ENCODE assay signal across 34 cellular contexts in the genomic region with DNA sequence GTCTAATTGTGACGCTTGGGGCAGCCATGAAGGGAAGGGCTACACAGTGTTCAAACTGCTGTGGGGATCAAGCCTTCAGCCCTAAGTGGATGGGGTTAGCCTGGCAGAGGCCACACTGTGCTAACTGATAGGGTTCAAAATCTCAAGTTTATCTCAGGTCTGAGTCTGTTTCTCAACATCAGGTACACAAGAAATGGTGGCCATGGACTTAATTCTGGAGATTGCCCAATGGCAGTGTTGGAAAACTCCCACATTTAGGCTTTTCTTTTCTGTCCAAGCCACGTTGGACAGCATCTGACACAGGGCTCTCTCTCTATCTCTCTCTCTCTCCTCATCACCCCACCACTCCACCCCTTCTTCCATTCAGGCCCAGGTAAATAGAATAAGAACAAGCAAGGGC. TPM values are rescaled to one million over a fixed set of nuclear protein-coding genes. Genes with fewer than 3 reads are reported as not detected.
"Had no signal": no experiment of that assay in that cellular context is flagged by ENCODE, and none has a peak within 500 bp of the region (broad histone marks: within the 10 kb centered on the region; RNA-seq: fewer than 3 reads in every experiment).

No MANE protein-coding gene starts in this region.

- H3K4me1 Mint-ChIP-seq: natural killer cell; stimulated activated memory B cell treated with anti-CD40 and anti-IgM and Interleukin-4, amounts not matched to agents 10 μg/mL and 1 μg/mL and 100 μg/mL, for 72 hours; stimulated activated naive CD8-positive, alpha-beta T cell treated with anti-CD3 and anti-CD28 coated beads, Interleukin-15, amount 100 ng/mL, for 72 hours had no signal

- H3K4me1 ChIP-seq: neural progenitor cell, parathyroid adenoma, psoas muscle, suprapubic skin, testis, tibial artery, vagina had no signal

- FAIRE-seq: urothelium cell line had no signal

- H3K9me3 Mint-ChIP-seq: natural killer cell; neural progenitor cell; stimulated activated memory B cell treated with anti-CD40 and anti-IgM and Interleukin-4, amounts not matched to agents 10 μg/mL and 1 μg/mL and 100 μg/mL, for 72 hours; stimulated activated naive CD8-positive, alpha-beta T cell treated with anti-CD3 and anti-CD28 coated beads, Interleukin-15, amount 100 ng/mL, for 72 hours had no signal

- ATAC-seq: naive thymus-derived CD4-positive, alpha-beta T cell; natural killer cell; psoas muscle; right cardiac atrium; sciatic nerve; stimulated activated memory B cell treated with anti-CD40 and anti-IgM and Interleukin-4, amounts not matched to agents 10 μg/mL and 1 μg/mL and 100 μg/mL, for 72 hours; stimulated activated naive CD8-positive, alpha-beta T cell treated with anti-CD3 and anti-CD28 coated beads, Interleukin-15, amount 100 ng/mL, for 72 hours; stimulated activated naive CD8-positive, alpha-beta T cell treated with anti-CD3 and anti-CD28 coated beads, Interleukin-15, Interleukin-2, amounts not matched to agents 100 U/mL and 50 U/mL, for 24 hours had no signal

- H3K9ac ChIP-seq: neural progenitor cell, parathyroid adenoma had no signal

- H3K27me3 ChIP-seq: neural progenitor cell, ovary, spleen, suprapubic skin, testis, tibial artery, upper lobe of left lung, vagina had no signal

- H3K4me3 Mint-ChIP-seq: naive thymus-derived CD4-positive, alpha-beta T cell; natural killer cell; nephron; neural progenitor cell; stimulated activated memory B cell treated with anti-CD40 and anti-IgM and Interleukin-4, amounts not matched to agents 10 μg/mL and 1 μg/mL and 100 μg/mL, for 72 hours; stimulated activated naive CD8-positive, alpha-beta T cell treated with anti-CD3 and anti-CD28 coated beads, Interleukin-15, amount 100 ng/mL, for 72 hours had no signal

- H3K4me2 ChIP-seq: neural progenitor cell, smooth muscle cell had no signal

- H3K9me3 ChIP-seq: ovary, psoas muscle, spleen, suprapubic skin, testis, tibial artery, upper lobe of left lung, vagina had no signal

- H3K36me3 ChIP-seq: neural progenitor cell, ovary, spleen, suprapubic skin, tibial artery, upper lobe of left lung, vagina had no signal

- H3K27me3 Mint-ChIP-seq: stimulated activated memory B cell treated with anti-CD40 and anti-IgM and Interleukin-4, amounts not matched to agents 10 μg/mL and 1 μg/mL and 100 μg/mL, for 72 hours; stimulated activated naive CD8-positive, alpha-beta T cell treated with anti-CD3 and anti-CD28 coated beads, Interleukin-15, amount 100 ng/mL, for 72 hours had no signal

- H3K79me2 ChIP-seq: parathyroid adenoma had no signal

- DNase-seq: naive thymus-derived CD4-positive, alpha-beta T cell; natural killer cell; occipital lobe; ovary; psoas muscle; right cardiac atrium; spleen; stimulated activated CD4-positive, alpha-beta T cell treated with anti-CD3 and anti-CD28 coated beads, Interleukin-12 subunit alpha, Interleukin-12 subunit beta, amount 100 ng/mL, for 4 hours; stimulated activated CD4-positive, alpha-beta T cell treated with anti-CD3 and anti-CD28 coated beads, Interleukin-1b, Interleukin-23, amount 100 ng/mL, for 48 hours; stimulated activated CD4-positive, alpha-beta T cell treated with anti-CD3 and anti-CD28 coated beads, Interleukin-4, amount 100 ng/mL, for 1 hour; stimulated activated CD4-positive, alpha-beta T cell treated with anti-CD3 and anti-CD28 coated beads, Interleukin-4, amount 100 ng/mL, for 4 hours; stimulated activated CD8-positive, alpha-beta memory T cell treated with anti-CD3 and anti-CD28 coated beads, Interleukin-4, amount 100 ng/mL, for 48 hours; stimulated activated naive CD4-positive, alpha-beta T cell; stimulated activated naive CD8-positive, alpha-beta T cell treated with anti-CD3 and anti-CD28 coated beads, Interleukin-15, amount 100 ng/mL, for 72 hours; stimulated activated naive CD8-positive, alpha-beta T cell treated with anti-CD3 and anti-CD28 coated beads, Interleukin-15, Interleukin-2, amounts not matched to agents 100 U/mL and 50 U/mL, for 24 hours; substantia nigra; testis; tibial artery; trophoblast cell; upper lobe of left lung had no signal

- H2AFZ ChIP-seq: neural progenitor cell, parathyroid adenoma had no signal

- H3K36me3 Mint-ChIP-seq: natural killer cell; neural progenitor cell; stimulated activated memory B cell treated with anti-CD40 and anti-IgM and Interleukin-4, amounts not matched to agents 10 μg/mL and 1 μg/mL and 100 μg/mL, for 72 hours had no signal

- H3K27ac ChIP-seq: neural progenitor cell, ovary, parathyroid adenoma, psoas muscle, skin epidermis, spleen, suprapubic skin, testis, tibial artery, upper lobe of left lung, vagina had no signal

- H3K4me3 ChIP-seq: neural progenitor cell, ovary, psoas muscle, skin epidermis, smooth muscle cell, spleen, suprapubic skin, testis, tibial artery, upper lobe of left lung, vagina had no signal

- H3K27ac Mint-ChIP-seq: naive thymus-derived CD4-positive, alpha-beta T cell; natural killer cell; nephron; neural progenitor cell; progenitor cell of endocrine pancreas; stimulated activated memory B cell treated with anti-CD40 and anti-IgM and Interleukin-4, amounts not matched to agents 10 μg/mL and 1 μg/mL and 100 μg/mL, for 72 hours; stimulated activated naive CD8-positive, alpha-beta T cell treated with anti-CD3 and anti-CD28 coated beads, Interleukin-15, amount 100 ng/mL, for 72 hours had no signal

RNA-seq across cellular contexts. Expression of a gene that starts 40.0 kb away (rescaled TPM):
- total RNA-seq: naive thymus-derived CD4-positive, alpha-beta T cell; natural killer cell; occipital lobe; osteoblast; progenitor cell of endocrine pancreas; psoas muscle; renal cortical epithelial cell; smooth muscle cell; vagina had no signal
- polyA plus RNA-seq: naive thymus-derived CD4-positive, alpha-beta T cell; neural cell; ovary; smooth muscle cell had no signal
